ENCODE assay signal across 23 cellular contexts in genomic region chr6:141393405-141394124, GRCh38.
DNase-seq lines count a peak whose midpoint lies in the region; ATAC-seq, FAIRE-seq and TF ChIP-seq lines count a peak whose summit lies in the region.
"Had no signal": no experiment of that assay in that cellular context is flagged by ENCODE, and none has a peak within 500 bp of the region (broad histone marks: within the 10 kb centered on the region; RNA-seq: fewer than 3 reads in every experiment).

No MANE protein-coding gene starts in this region.

- no peak overlapping the region for H2BK5ac ChIP-seq in H9 (ENCODE audit: insufficient read length, low read length)

- H2BK120ac ChIP-seq in H9 (ENCODE audit: low read depth, low read length, poor library complexity, severe bottlenecking) = no peak overlapping the region

- POLR2A ChIA-PET in MCF 10A (lab: Yijun Ruan, JAX) = no interaction called here
- POLR2A ChIA-PET in K562 (lab: Yijun Ruan, JAX) = no interaction called here
- POLR2A ChIA-PET in SK-N-SH (lab: Yijun Ruan, JAX) = no interaction called here

- ATAC-seq in K562 = no peak
- ATAC-seq: HCT116 had no signal

- no peaks in the 10 kb centered on the region for H3K9me2 ChIP-seq in SK-N-SH

- H3K27me3 Mint-ChIP-seq in MCF 10A (ENCODE audit: insufficient read depth, unreplicated experiment) (no peaks in the 10 kb centered on the region), H9 (ENCODE audit: low read depth) (no peaks in the 10 kb centered on the region)

- no peak overlapping the region for H3K27ac ChIP-seq in breast epithelium
- no peak overlapping the region for H3K27ac ChIP-seq in H9 (ENCODE audit: insufficient read length, low read depth, low read length)
- H3K27ac ChIP-seq in K562 (ENCODE audit: extremely low read depth, low read depth, low read length) = no peak overlapping the region
- no peak overlapping the region for H3K27ac ChIP-seq in SK-N-SH (ENCODE audit: low read depth in 2 of 2, low read length in 1 of 2)
- H3K27ac ChIP-seq: 22Rv1; BLaER1 treated with 17β-estradiol and CSF1 and Interleukin-3, amounts not matched to agents 10 nM and 100 nM; GM23248 had no signal

- H3F3A ChIP-seq in SK-N-SH (replicated peaks; ENCODE audit: insufficient read depth) = no peaks in the 10 kb centered on the region

- TF ChIP-seq POLR2A in breast epithelium (IDR thresholded peaks at IDR 0.05) (no peak), K562 (conservative IDR thresholded peaks at IDR 0.05) (no peak)

- no peak overlapping the region for H2AK5ac ChIP-seq in H9 (ENCODE audit: insufficient read length, low read length)

- H4K8ac ChIP-seq in H9 (replicated peaks; ENCODE audit: insufficient read length, low read depth, low read length) = no peak overlapping the region

- no TSS peak for BruUV-seq in MCF 10A (replicated peaks; lab: Mats Ljungman, UMichigan)
- BruUV-seq in K562 (replicated peaks; lab: Mats Ljungman, UMichigan) = no TSS peak

- no peak overlapping the region for H2AFZ ChIP-seq in H9 (ENCODE audit: low read length)
- H2AFZ ChIP-seq in K562 (ENCODE audit: low read depth, low read length) = no peak overlapping the region
- H2AFZ ChIP-seq in SK-N-SH (ENCODE audit: low read depth) = no peak overlapping the region; the same call in 1 of the 2 replicates
- H2AFZ ChIP-seq: GM23248 had no signal

- H4K20me1 ChIP-seq in H9 (ENCODE audit: control insufficient read depth, insufficient read depth, insufficient read length) = no peaks in the 10 kb centered on the region
- no peaks in the 10 kb centered on the region for H4K20me1 ChIP-seq in K562 (replicated peaks; ENCODE audit: control insufficient read depth, insufficient read depth, low read length)
- H4K20me1 ChIP-seq in SK-N-SH (ENCODE audit: insufficient read depth) = no peaks in the 10 kb centered on the region
- H4K20me1 ChIP-seq: BLaER1 treated with 17β-estradiol and CSF1 and Interleukin-3, amounts not matched to agents 10 nM and 100 nM had no signal

- FAIRE-seq in K562 (lab: Jason Lieb, UNC) = no peak
- FAIRE-seq: A204.1, GM12892, H1 had no signal

- no peaks in the 10 kb centered on the region for H3K4me1 ChIP-seq in breast epithelium
- no peaks in the 10 kb centered on the region for H3K4me1 ChIP-seq in H9 (ENCODE audit: insufficient read depth, low read length)
- no peaks in the 10 kb centered on the region for H3K4me1 ChIP-seq in K562 (replicated peaks in 1 of 2; ENCODE audit: control insufficient read depth in 2 of 2, insufficient read depth in 2 of 2, low read length in 2 of 2)
- no peaks in the 10 kb centered on the region for H3K4me1 ChIP-seq in SK-N-SH (ENCODE audit: control insufficient read depth in 1 of 2, insufficient read depth in 2 of 2, low read depth in 1 of 2, low read length in 1 of 2)
- H3K4me1 ChIP-seq: BE2C; BLaER1 treated with 17β-estradiol and CSF1 and Interleukin-3, amounts not matched to agents 10 nM and 100 nM had no signal

- H3K27me3 ChIP-seq in breast epithelium = no peaks in the 10 kb centered on the region
- no peaks in the 10 kb centered on the region for H3K27me3 ChIP-seq in H9 (ENCODE audit: insufficient read depth, low read length)
- no peaks in the 10 kb centered on the region for H3K27me3 ChIP-seq in K562 (ENCODE audit: control insufficient read depth in 2 of 2, insufficient read depth in 2 of 2, low read length in 2 of 2)
- no peaks in the 10 kb centered on the region for H3K27me3 ChIP-seq in SK-N-SH (ENCODE audit: insufficient read depth)
- H3K27me3 ChIP-seq: BE2C; BLaER1 treated with 17β-estradiol and CSF1 and Interleukin-3, amounts not matched to agents 10 nM and 100 nM had no signal

- H3K23me2 ChIP-seq in H9 (ENCODE audit: insufficient read length, low read depth, low read length, poor library complexity, severe bottlenecking) = no peaks in the 10 kb centered on the region

- H3K9me3 ChIP-seq in breast epithelium (no peaks in the 10 kb centered on the region), H9 (ENCODE audit: control insufficient read depth, low read depth, low read length) (no peaks in the 10 kb centered on the region), K562 (replicated peaks; ENCODE audit: control insufficient read depth, insufficient read depth, low read depth, low read length) (no peaks in the 10 kb centered on the region), SK-N-SH (no peaks in the 10 kb centered on the region)
- H3K9me3 ChIP-seq: BE2C had no signal

- no peaks in the 10 kb centered on the region for H3K36me3 ChIP-seq in breast epithelium
- no peaks in the 10 kb centered on the region for H3K36me3 ChIP-seq in K562 (ENCODE audit: control insufficient read depth, insufficient read depth, low read length)
- no peaks in the 10 kb centered on the region for H3K36me3 ChIP-seq in SK-N-SH (replicated peaks in 1 of 2; ENCODE audit: control insufficient read depth in 1 of 2, insufficient read depth in 2 of 2, low read length in 1 of 2)
- H3K36me3 ChIP-seq: BE2C; BLaER1 treated with 17β-estradiol and CSF1 and Interleukin-3, amounts not matched to agents 10 nM and 100 nM had no signal

- H3K79me2 ChIP-seq in H9 (ENCODE audit: insufficient read depth, low read length) (no peaks in the 10 kb centered on the region), K562 (ENCODE audit: control insufficient read depth, insufficient read depth, low read length) (no peaks in the 10 kb centered on the region), SK-N-SH (ENCODE audit: insufficient read depth) (no peaks in the 10 kb centered on the region)

- H3K4me2 ChIP-seq in H9 (ENCODE audit: insufficient read depth, insufficient read length, low read length) (no peak overlapping the region), K562 (ENCODE audit: insufficient read depth, low read length) (no peak overlapping the region), SK-N-SH (no peak overlapping the region)
- H3K4me2 ChIP-seq: BLaER1 treated with 17β-estradiol and CSF1 and Interleukin-3, amounts not matched to agents 10 nM and 100 nM had no signal

- no peak overlapping the region for H2BK12ac ChIP-seq in H9 (ENCODE audit: insufficient read length, low read depth, low read length)

- CTCF ChIA-PET in MCF 10A (lab: Yijun Ruan, JAX) = no interaction called here
- CTCF ChIA-PET in K562 (lab: Yijun Ruan, JAX; ENCODE audit: low intra/inter-chr PET ratio) = no interaction called here
- CTCF ChIA-PET in SK-N-SH (lab: Yijun Ruan, JAX) = no interaction called here

- H3K4ac ChIP-seq in H9 (ENCODE audit: low read depth, low read length) = no peak overlapping the region

- no peak overlapping the region for H3K14ac ChIP-seq in H9 (ENCODE audit: insufficient read depth, low read length)

- H3K9me1 ChIP-seq in K562 (ENCODE audit: control insufficient read depth, insufficient read depth, low read length) = no peaks in the 10 kb centered on the region

- H3K4me3 ChIP-seq in breast epithelium (no peak overlapping the region), K562 (no peak overlapping the region), SK-N-SH (ENCODE audit: low read depth in 2 of 2, low read length in 1 of 2) (no peak overlapping the region)
- H3K4me3 ChIP-seq: BLaER1 treated with 17β-estradiol and CSF1 and Interleukin-3, amounts not matched to agents 10 nM and 100 nM; GM23248 had no signal

- TF ChIP-seq CTCF in MCF 10A (IDR thresholded peaks at IDR 0.05; ENCODE audit: unreplicated experiment) (no peak), breast epithelium (IDR thresholded peaks at IDR 0.05) (no peak), H9 (conservative IDR thresholded peaks at IDR 0.05) (no peak), K562 (IDR thresholded peaks at IDR 0.05 in 2 of 3, conservative IDR thresholded peaks at IDR 0.05 in 1 of 3; ENCODE audit: insufficient read depth in 2 of 3, low read depth in 1 of 3, low read length in 3 of 3) (no peak), SK-N-SH (IDR thresholded peaks at IDR 0.05) (no peak)

- TF ChIP-seq EP300 in K562 (IDR thresholded peaks at IDR 0.05; ENCODE audit: low read length) (no peak), SK-N-SH (IDR thresholded peaks at IDR 0.05; ENCODE audit: borderline replicate concordance in 1 of 2, low read depth in 1 of 2, low read length in 1 of 2) (no peak)

- no peak overlapping the region for H3T11ph ChIP-seq in H9 (ENCODE audit: low read length)

- H3K56ac ChIP-seq in H9 (ENCODE audit: insufficient read length, low read depth, low read length) = no peak overlapping the region

- no peaks in the 10 kb centered on the region for H3K79me1 ChIP-seq in H9 (ENCODE audit: insufficient read depth, low read depth, low read length, poor library complexity, severe bottlenecking)

- WGBS in H9 (ENCODE audit: extremely low coverage, insufficient read length, low lambda C conversion rate) = no CpG with 5 or more reads among the region's 10 CpGs
- 0% methylated on average over 7 of the region's 10 CpGs for WGBS in K562 (ENCODE audit: insufficient coverage, low coverage, missing lambda C conversion rate)
- WGBS in SK-N-SH (ENCODE audit: low lambda C conversion rate) = 33% methylated on average over 10 of the region's 10 CpGs

- intact Hi-C loops in MCF 10A (cut with micrococcal nuclease) (no loop called here), breast epithelium (cut with DNase I; ENCODE audit: low total_unique reads) (no loop called here), K562 (cut with micrococcal nuclease) (no loop called here)

- H3K4me1 Mint-ChIP-seq in MCF 10A (ENCODE audit: insufficient read depth, unreplicated experiment) (no peaks in the 10 kb centered on the region), H9 (peaks cover 14 to 28% of the 10 kb centered on the region in 2 experiments)
- H3K4me1 Mint-ChIP-seq: CD4-positive, alpha-beta memory T cell had no signal

- H3K9me3 Mint-ChIP-seq in MCF 10A (ENCODE audit: unreplicated experiment) (no peaks in the 10 kb centered on the region), H9 (peaks cover 14 to 24% of the 10 kb centered on the region in 2 experiments)
- H3K9me3 Mint-ChIP-seq: CD4-positive, alpha-beta memory T cell had no signal

- H3K9ac ChIP-seq in H9 (ENCODE audit: extremely low read depth, insufficient read length, low read length) = no peak overlapping the region
- no peak overlapping the region for H3K9ac ChIP-seq in K562 (ENCODE audit: insufficient read depth in 1 of 2, low read depth in 2 of 2, low read length in 2 of 2)
- no peak overlapping the region for H3K9ac ChIP-seq in SK-N-SH
- H3K9ac ChIP-seq: BLaER1 treated with 17β-estradiol and CSF1 and Interleukin-3, amounts not matched to agents 10 nM and 100 nM; GM23248 had no signal

- H3K4me3 Mint-ChIP-seq in MCF 10A (ENCODE audit: unreplicated experiment) (no peak overlapping the region), H9 (no peak overlapping the region)
- H3K4me3 Mint-ChIP-seq: CD4-positive, alpha-beta memory T cell had no signal

- peak overlapping the region; percentile 21 for H3K27ac Mint-ChIP-seq in MCF 10A (ENCODE audit: low read depth, unreplicated experiment)
- no peak overlapping the region; a peak in 1 of 7 replicates for H3K27ac Mint-ChIP-seq in H9
- H3K27ac Mint-ChIP-seq: CD4-positive, alpha-beta memory T cell had no signal

- H3K23ac ChIP-seq in H9 (ENCODE audit: insufficient read length, low read depth, low read length) = no peak overlapping the region

- no peak overlapping the region for H4K5ac ChIP-seq in H9 (ENCODE audit: insufficient read length, low read depth, low read length)

- peak overlapping the region; percentile 32 for H2BK20ac ChIP-seq in H9 (ENCODE audit: low read depth, low read length, poor library complexity, severe bottlenecking)

- no peak overlapping the region for H4K91ac ChIP-seq in H9 (ENCODE audit: insufficient read length, low read depth, low read length)

- H3K36me3 Mint-ChIP-seq in MCF 10A (ENCODE audit: insufficient read depth, unreplicated experiment) (no peaks in the 10 kb centered on the region), H9 (ENCODE audit: insufficient read depth in 1 of 3, low read depth in 3 of 3) (peaks cover 7 to 33% (median 16%) of the 10 kb centered on the region in 3 experiments; a peak in 6 of 7 replicates)
- H3K36me3 Mint-ChIP-seq: CD4-positive, alpha-beta memory T cell had no signal

- no peak for TF ChIP-seq RAD21 in K562 (CRISPR knock-in tag; conservative IDR thresholded peaks at IDR 0.05 in 1 of 2, IDR thresholded peaks at IDR 0.05 in 1 of 2)
- no peak for TF ChIP-seq RAD21 in SK-N-SH (IDR thresholded peaks at IDR 0.05; ENCODE audit: low read length)

- in situ Hi-C loops in K562 (cut with MboI) = no loop called here

- DNase-seq in MCF 10A (ENCODE audit: unreplicated experiment) (no peak), breast epithelium (ENCODE audit: low spot score in 2 of 2) (no peak), H9 (no peak), K562 (ENCODE audit: extremely low read depth in 1 of 4, low spot score in 3 of 4) (no peak), SK-N-SH (no peak), amygdala (lab: John Stamatoyannopoulos, UW) (no peak)
- DNase-seq in activated effector memory CD4-positive, alpha-beta T cell treated with anti-CD3 and anti-CD28 coated beads, Interleukin-2, amount 50 U/mL, for 16 hours = no peak
- DNase-seq: ACHN; AML-193; BE2C; Calu3; CD4-positive, alpha-beta memory T cell; COR-L47; DMS53; DMS79 treated with DMSO at 0.1 percent for 48 hours; GM23248; H7 had no signal

- no peak overlapping the region for H3K18ac ChIP-seq in H9 (ENCODE audit: insufficient read length, low read depth, low read length)

- no peak overlapping the region for H2BK15ac ChIP-seq in H9 (ENCODE audit: low read depth, low read length)
